21 cellular contexts compared by ENCODE assay signal in genomic region chr4:19239565-19239964, GRCh38.
DNase-seq lines count a peak whose midpoint lies in the region; ATAC-seq, FAIRE-seq and TF ChIP-seq lines count a peak whose summit lies in the region.
"Had no signal": no experiment of that assay in that cellular context is flagged by ENCODE, and none has a peak within 500 bp of the region (broad histone marks: within the 10 kb centered on the region; RNA-seq: fewer than 3 reads in every experiment).

No MANE protein-coding gene starts in this region.

- no peaks in the 10 kb centered on the region for H3K9me3 ChIP-seq in neuron (ENCODE audit: low read length)
- H3K9me3 ChIP-seq: upper lobe of right lung had no signal

- no peaks in the 10 kb centered on the region for H3K4me1 ChIP-seq in neuron (ENCODE audit: insufficient read depth, low read length)
- H3K4me1 ChIP-seq: upper lobe of right lung had no signal

- no peaks in the 10 kb centered on the region for H3K27me3 ChIP-seq in bronchial epithelial cell (ENCODE audit: control insufficient read depth, insufficient read depth, low read length)
- H3K27me3 ChIP-seq in neuron (ENCODE audit: insufficient read depth, low read length) = no peaks in the 10 kb centered on the region
- H3K27me3 ChIP-seq: upper lobe of right lung had no signal

- DNase-seq in EL (peak; percentile 85), RCC 7860 (ENCODE audit: low spot score) (peak; percentile 43), bronchial epithelial cell (ENCODE audit: low read depth) (peak; percentile 67), cardiac septum (ENCODE audit: low spot score) (no peak)
- no peak for DNase-seq in activated CD4-positive, alpha-beta T cell treated with anti-CD3 and anti-CD28 coated beads, Interleukin-2, amount 50 U/mL, for 4 hours
- DNase-seq: activated CD4-positive, alpha-beta T cell treated with anti-CD3 and anti-CD28 coated beads for 1 hour; anterior cingulate cortex; CD4-positive, alpha-beta memory T cell; Kasumi-1; left ventricle myocardium superior; NCI-H1417; NCI-H748 treated with DMSO at 0.1 percent for 48 hours; nucleus accumbens; OCI-M1; right cardiac atrium; stimulated activated naive CD8-positive, alpha-beta T cell treated with anti-CD3 and anti-CD28 coated beads, Interleukin-15, Interleukin-2, amounts not matched to agents 100 U/mL and 50 U/mL, for 24 hours; upper lobe of right lung had no signal

- no peak for FAIRE-seq in RCC 7860 (lab: Jason Lieb, UNC)
- no peak for FAIRE-seq in bronchial epithelial cell (lab: Jason Lieb, UNC)

- H2AFZ ChIP-seq in neuron (ENCODE audit: low read depth, low read length) = peak overlapping the region; percentile 28

- no peak for ATAC-seq in HG02759 (IDR thresholded peaks at IDR 0.05; ENCODE audit: unreplicated experiment)
- no peak for ATAC-seq in GM18909 (IDR thresholded peaks at IDR 0.05; ENCODE audit: poor library complexity, unreplicated experiment)
- ATAC-seq: activated T-helper 17 cell treated with anti-CD3 and anti-CD28 coated beads, Interleukin-2, amount 50 U/mL, for 72 hours; left ventricle myocardium superior; right cardiac atrium; stimulated activated naive CD8-positive, alpha-beta T cell treated with anti-CD3 and anti-CD28 coated beads, Interleukin-15, Interleukin-2, amounts not matched to agents 100 U/mL and 50 U/mL, for 24 hours; upper lobe of right lung had no signal

- no peak overlapping the region for H3K4me3 ChIP-seq in bronchial epithelial cell (ENCODE audit: low read depth, low read length)
- H3K4me3 ChIP-seq in neuron (ENCODE audit: low read length) = no peak overlapping the region
- H3K4me3 ChIP-seq: upper lobe of right lung had no signal

- intact Hi-C loops in cardiac septum (cut with DNase I) = no loop called here

- H3K36me3 ChIP-seq in bronchial epithelial cell (ENCODE audit: control insufficient read depth, insufficient read depth, low read length) = no peaks in the 10 kb centered on the region
- H3K36me3 ChIP-seq in neuron (ENCODE audit: insufficient read depth, low read length) = no peaks in the 10 kb centered on the region
- H3K36me3 ChIP-seq: upper lobe of right lung had no signal

- no peak for TF ChIP-seq CTCF in bronchial epithelial cell (IDR thresholded peaks at IDR 0.05; ENCODE audit: insufficient read depth, low read length, severe bottlenecking)

Comparison
In these comparisons a context has a peak if more than half of its experiments do, and no peak if none do; other contexts are left out.
1. DNase-seq: peak in EL (single experiment), RCC 7860 (single experiment) and bronchial epithelial cell (single experiment); none in cardiac septum (single experiment) and activated CD4-positive, alpha-beta T cell treated with anti-CD3 and anti-CD28 coated beads, Interleukin-2, amount 50 U/mL, for 4 hours (0 of 2).